Comparison of ENCODE assay signal across 1 cellular context in the genomic region with DNA sequence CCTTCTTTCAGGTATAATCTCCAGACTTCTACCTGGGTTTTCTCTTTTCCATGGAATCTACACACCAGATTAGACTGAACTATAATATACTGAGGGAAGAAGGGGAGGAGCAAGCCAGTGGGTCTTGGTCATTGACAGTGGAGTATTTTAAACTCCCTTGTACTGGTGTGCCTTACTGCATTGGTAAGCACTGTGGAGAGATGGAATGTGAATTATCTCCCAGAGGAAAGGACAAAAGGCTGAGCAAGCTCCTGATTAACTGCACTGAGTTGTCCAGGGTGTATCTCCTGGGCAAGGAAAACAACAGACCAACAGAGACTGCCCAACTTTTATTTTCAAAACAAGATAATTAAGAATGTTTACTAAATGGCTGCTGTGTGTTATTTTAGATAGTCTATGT.
TF ChIP-seq lines count a peak whose summit lies in the region.

No MANE protein-coding gene starts in this region.

TF ChIP-seq in WTC11, 78 proteins besides CTCF, POLR2A, EP300 and RAD21 (continued from another document):
- TF ChIP-seq HMGA2 (CRISPR knock-in tag; IDR thresholded peaks at IDR 0.05) (no peak), MYBL2 (CRISPR knock-in tag; IDR thresholded peaks at IDR 0.05) (no peak), ELF4 (CRISPR knock-in tag; IDR thresholded peaks at IDR 0.05; ENCODE audit: low read depth) (no peak), SMAD3 (CRISPR knock-in tag; IDR thresholded peaks at IDR 0.05; ENCODE audit: borderline replicate concordance) (no peak), CBFB (CRISPR knock-in tag; IDR thresholded peaks at IDR 0.05; ENCODE audit: low read depth) (no peak), ZNF671 (CRISPR knock-in tag; IDR thresholded peaks at IDR 0.05) (no peak), ESRRA (CRISPR knock-in tag; IDR thresholded peaks at IDR 0.05; ENCODE audit: borderline replicate concordance) (no peak), ZNF416 (CRISPR knock-in tag; IDR thresholded peaks at IDR 0.05) (no peak), FOXJ3 (CRISPR knock-in tag; IDR thresholded peaks at IDR 0.05; ENCODE audit: borderline replicate concordance) (no peak), PRRX2 (CRISPR knock-in tag; IDR thresholded peaks at IDR 0.05) (no peak), SOX15 (CRISPR knock-in tag; IDR thresholded peaks at IDR 0.05) (no peak)
- TF ChIP-seq, protein P1, sequence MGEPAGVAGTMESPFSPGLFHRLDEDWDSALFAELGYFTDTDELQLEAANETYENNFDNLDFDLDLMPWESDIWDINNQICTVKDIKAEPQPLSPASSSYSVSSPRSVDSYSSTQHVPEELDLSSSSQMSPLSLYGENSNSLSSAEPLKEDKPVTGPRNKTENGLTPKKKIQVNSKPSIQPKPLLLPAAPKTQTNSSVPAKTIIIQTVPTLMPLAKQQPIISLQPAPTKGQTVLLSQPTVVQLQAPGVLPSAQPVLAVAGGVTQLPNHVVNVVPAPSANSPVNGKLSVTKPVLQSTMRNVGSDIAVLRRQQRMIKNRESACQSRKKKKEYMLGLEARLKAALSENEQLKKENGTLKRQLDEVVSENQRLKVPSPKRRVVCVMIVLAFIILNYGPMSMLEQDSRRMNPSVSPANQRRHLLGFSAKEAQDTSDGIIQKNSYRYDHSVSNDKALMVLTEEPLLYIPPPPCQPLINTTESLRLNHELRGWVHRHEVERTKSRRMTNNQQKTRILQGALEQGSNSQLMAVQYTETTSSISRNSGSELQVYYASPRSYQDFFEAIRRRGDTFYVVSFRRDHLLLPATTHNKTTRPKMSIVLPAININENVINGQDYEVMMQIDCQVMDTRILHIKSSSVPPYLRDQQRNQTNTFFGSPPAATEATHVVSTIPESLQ (CRISPR knock-in tag; IDR thresholded peaks at IDR 0.05): no peak
- TF ChIP-seq, protein P2, sequence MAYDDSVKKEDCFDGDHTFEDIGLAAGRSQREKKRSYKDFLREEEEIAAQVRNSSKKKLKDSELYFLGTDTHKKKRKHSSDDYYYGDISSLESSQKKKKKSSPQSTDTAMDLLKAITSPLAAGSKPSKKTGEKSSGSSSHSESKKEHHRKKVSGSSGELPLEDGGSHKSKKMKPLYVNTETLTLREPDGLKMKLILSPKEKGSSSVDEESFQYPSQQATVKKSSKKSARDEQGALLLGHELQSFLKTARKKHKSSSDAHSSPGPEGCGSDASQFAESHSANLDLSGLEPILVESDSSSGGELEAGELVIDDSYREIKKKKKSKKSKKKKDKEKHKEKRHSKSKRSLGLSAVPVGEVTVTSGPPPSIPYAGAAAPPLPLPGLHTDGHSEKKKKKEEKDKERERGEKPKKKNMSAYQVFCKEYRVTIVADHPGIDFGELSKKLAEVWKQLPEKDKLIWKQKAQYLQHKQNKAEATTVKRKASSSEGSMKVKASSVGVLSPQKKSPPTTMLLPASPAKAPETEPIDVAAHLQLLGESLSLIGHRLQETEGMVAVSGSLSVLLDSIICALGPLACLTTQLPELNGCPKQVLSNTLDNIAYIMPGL (CRISPR knock-in tag; IDR thresholded peaks at IDR 0.05): no peak
- TF ChIP-seq, protein P3, sequence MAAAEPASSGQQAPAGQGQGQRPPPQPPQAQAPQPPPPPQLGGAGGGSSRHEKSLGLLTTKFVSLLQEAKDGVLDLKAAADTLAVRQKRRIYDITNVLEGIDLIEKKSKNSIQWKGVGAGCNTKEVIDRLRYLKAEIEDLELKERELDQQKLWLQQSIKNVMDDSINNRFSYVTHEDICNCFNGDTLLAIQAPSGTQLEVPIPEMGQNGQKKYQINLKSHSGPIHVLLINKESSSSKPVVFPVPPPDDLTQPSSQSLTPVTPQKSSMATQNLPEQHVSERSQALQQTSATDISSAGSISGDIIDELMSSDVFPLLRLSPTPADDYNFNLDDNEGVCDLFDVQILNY (CRISPR knock-in tag; IDR thresholded peaks at IDR 0.05): no peak
- TF ChIP-seq, protein P4, sequence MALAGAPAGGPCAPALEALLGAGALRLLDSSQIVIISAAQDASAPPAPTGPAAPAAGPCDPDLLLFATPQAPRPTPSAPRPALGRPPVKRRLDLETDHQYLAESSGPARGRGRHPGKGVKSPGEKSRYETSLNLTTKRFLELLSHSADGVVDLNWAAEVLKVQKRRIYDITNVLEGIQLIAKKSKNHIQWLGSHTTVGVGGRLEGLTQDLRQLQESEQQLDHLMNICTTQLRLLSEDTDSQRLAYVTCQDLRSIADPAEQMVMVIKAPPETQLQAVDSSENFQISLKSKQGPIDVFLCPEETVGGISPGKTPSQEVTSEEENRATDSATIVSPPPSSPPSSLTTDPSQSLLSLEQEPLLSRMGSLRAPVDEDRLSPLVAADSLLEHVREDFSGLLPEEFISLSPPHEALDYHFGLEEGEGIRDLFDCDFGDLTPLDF (CRISPR knock-in tag; IDR thresholded peaks at IDR 0.05): no peak
- TF ChIP-seq, protein P5, sequence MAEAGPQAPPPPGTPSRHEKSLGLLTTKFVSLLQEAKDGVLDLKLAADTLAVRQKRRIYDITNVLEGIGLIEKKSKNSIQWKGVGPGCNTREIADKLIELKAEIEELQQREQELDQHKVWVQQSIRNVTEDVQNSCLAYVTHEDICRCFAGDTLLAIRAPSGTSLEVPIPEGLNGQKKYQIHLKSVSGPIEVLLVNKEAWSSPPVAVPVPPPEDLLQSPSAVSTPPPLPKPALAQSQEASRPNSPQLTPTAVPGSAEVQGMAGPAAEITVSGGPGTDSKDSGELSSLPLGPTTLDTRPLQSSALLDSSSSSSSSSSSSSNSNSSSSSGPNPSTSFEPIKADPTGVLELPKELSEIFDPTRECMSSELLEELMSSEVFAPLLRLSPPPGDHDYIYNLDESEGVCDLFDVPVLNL (CRISPR knock-in tag; IDR thresholded peaks at IDR 0.05; ENCODE audit: borderline replicate concordance, low read depth): no peak
